Comparison of ENCODE assay signal across 28 cellular contexts in the genomic region with DNA sequence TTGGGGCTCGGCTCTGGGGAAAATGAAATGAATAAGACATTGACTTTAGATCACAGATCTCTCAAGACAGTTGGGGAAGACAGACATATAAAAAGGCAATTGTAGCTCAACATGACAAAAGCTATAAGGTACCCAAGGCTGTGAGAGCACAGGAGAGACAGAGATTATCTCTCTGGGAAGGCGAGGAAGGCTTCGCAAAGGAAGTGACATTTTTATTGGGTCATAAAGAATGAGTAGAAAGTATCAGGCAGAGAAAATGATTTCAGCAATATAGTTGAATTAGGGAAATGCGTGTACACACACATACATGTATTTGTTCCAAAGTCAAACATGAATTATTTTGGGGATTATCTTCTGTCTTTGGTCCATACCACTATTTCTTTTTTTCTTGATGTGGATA.
"Had no signal": no experiment of that assay in that cellular context is flagged by ENCODE, and none has a peak within 500 bp of the region (broad histone marks: within the 10 kb centered on the region; RNA-seq: fewer than 3 reads in every experiment).

No MANE protein-coding gene starts in this region.

- H3K4me3 Mint-ChIP-seq: stimulated activated effector memory CD8-positive, alpha-beta T cell treated with anti-CD3 and anti-CD28 coated beads, Interleukin-12 subunit alpha, Interleukin-12 subunit beta, amount 100 ng/mL, for 72 hours; stimulated activated memory B cell treated with anti-CD40 and anti-IgM and Interleukin-4, amounts not matched to agents 10 μg/mL and 1 μg/mL and 100 μg/mL, for 72 hours; stimulated activated naive B cell treated with anti-CD40 and anti-IgM and Interleukin-4, amounts not matched to agents 10 μg/mL and 1 μg/mL and 100 μg/mL, for 72 hours; stimulated activated naive CD8-positive, alpha-beta T cell treated with anti-CD3 and anti-CD28 coated beads, Interleukin-15, amount 100 ng/mL, for 72 hours; stimulated activated naive CD8-positive, alpha-beta T cell treated with anti-CD3 and anti-CD28 coated beads, Interleukin-15, Interleukin-2, amounts not matched to agents 100 ng/mL and 50 ng/mL, for 24 hours; type B pancreatic cell had no signal

- H3K4me3 ChIP-seq: stomach, suprapubic skin, testis, thoracic aorta, thyroid gland, tibial artery, tibial nerve, transverse colon, upper lobe of left lung, upper lobe of right lung, uterus, vagina had no signal

- H3K36me3 ChIP-seq: stomach, suprapubic skin, thoracic aorta, thyroid gland, tibial artery, tibial nerve, transverse colon, upper lobe of left lung, upper lobe of right lung, uterus, vagina had no signal

- DNase-seq: stimulated activated CD4-positive, alpha-beta T cell treated with anti-CD3 and anti-CD28 coated beads, Interleukin-2, amount 100 ng/mL, for 48 hours; stimulated activated CD4-positive, alpha-beta T cell treated with anti-CD3 and anti-CD28 coated beads, Interleukin-4, amount 100 ng/mL, for 1 hour; stimulated activated CD4-positive, alpha-beta T cell treated with anti-CD3 and anti-CD28 coated beads, Interleukin-4, amount 100 ng/mL, for 24 hours; stimulated activated CD4-positive, alpha-beta T cell treated with anti-CD3 and anti-CD28 coated beads, Interleukin-4, amount 100 ng/mL, for 4 hours; stimulated activated CD8-positive, alpha-beta memory T cell treated with anti-CD3 and anti-CD28 coated beads, Interleukin-4, amount 100 ng/mL, for 48 hours; stimulated activated naive B cell treated with anti-CD40 and anti-IgM and Interleukin-4, amounts not matched to agents 10 μg/mL and 1 μg/mL and 100 μg/mL, for 72 hours; stimulated activated naive CD4-positive, alpha-beta T cell; stimulated activated naive CD4-positive, alpha-beta T cell treated with Interleukin-2 at 50 U/mL for 16 hours; stimulated activated naive CD8-positive, alpha-beta T cell treated with anti-CD3 and anti-CD28 coated beads, Interleukin-15, amount 100 ng/mL, for 72 hours; stimulated activated naive CD8-positive, alpha-beta T cell treated with anti-CD3 and anti-CD28 coated beads, Interleukin-15, Interleukin-2, amounts not matched to agents 100 U/mL and 50 U/mL, for 24 hours; stomach; substantia nigra; testis; thyroid gland; tibial artery; transverse colon; trophoblast cell; upper lobe of left lung; upper lobe of right lung; uterus had no signal

- H3K4me1 ChIP-seq: stomach, suprapubic skin, testis, thyroid gland, tibial nerve, transverse colon, upper lobe of left lung, upper lobe of right lung, uterus, vagina had no signal

- H3K27ac Mint-ChIP-seq: stimulated activated effector memory CD8-positive, alpha-beta T cell treated with anti-CD3 and anti-CD28 coated beads, Interleukin-12 subunit alpha, Interleukin-12 subunit beta, amount 100 ng/mL, for 72 hours; stimulated activated memory B cell treated with anti-CD40 and anti-IgM and Interleukin-4, amounts not matched to agents 10 μg/mL and 1 μg/mL and 100 μg/mL, for 72 hours; stimulated activated naive B cell treated with anti-CD40 and anti-IgM and Interleukin-4, amounts not matched to agents 10 μg/mL and 1 μg/mL and 100 μg/mL, for 72 hours; stimulated activated naive CD8-positive, alpha-beta T cell treated with anti-CD3 and anti-CD28 coated beads, Interleukin-15, amount 100 ng/mL, for 72 hours; stimulated activated naive CD8-positive, alpha-beta T cell treated with anti-CD3 and anti-CD28 coated beads, Interleukin-15, Interleukin-2, amounts not matched to agents 100 ng/mL and 50 ng/mL, for 24 hours; type B pancreatic cell had no signal

- H3K4me1 Mint-ChIP-seq: stimulated activated effector memory CD8-positive, alpha-beta T cell treated with anti-CD3 and anti-CD28 coated beads, Interleukin-12 subunit alpha, Interleukin-12 subunit beta, amount 100 ng/mL, for 72 hours; stimulated activated memory B cell treated with anti-CD40 and anti-IgM and Interleukin-4, amounts not matched to agents 10 μg/mL and 1 μg/mL and 100 μg/mL, for 72 hours; stimulated activated naive B cell treated with anti-CD40 and anti-IgM and Interleukin-4, amounts not matched to agents 10 μg/mL and 1 μg/mL and 100 μg/mL, for 72 hours; stimulated activated naive CD8-positive, alpha-beta T cell treated with anti-CD3 and anti-CD28 coated beads, Interleukin-15, amount 100 ng/mL, for 72 hours had no signal

- H3K36me3 Mint-ChIP-seq: stimulated activated effector memory CD8-positive, alpha-beta T cell treated with anti-CD3 and anti-CD28 coated beads, Interleukin-12 subunit alpha, Interleukin-12 subunit beta, amount 100 ng/mL, for 72 hours; stimulated activated memory B cell treated with anti-CD40 and anti-IgM and Interleukin-4, amounts not matched to agents 10 μg/mL and 1 μg/mL and 100 μg/mL, for 72 hours; stimulated activated naive B cell treated with anti-CD40 and anti-IgM and Interleukin-4, amounts not matched to agents 10 μg/mL and 1 μg/mL and 100 μg/mL, for 72 hours; type B pancreatic cell had no signal

- ATAC-seq: stimulated activated effector memory CD8-positive, alpha-beta T cell treated with anti-CD3 and anti-CD28 coated beads, Interleukin-12 subunit alpha, Interleukin-12 subunit beta, amount 100 ng/mL, for 72 hours; stimulated activated memory B cell treated with anti-CD40 and anti-IgM and Interleukin-4, amounts not matched to agents 10 μg/mL and 1 μg/mL and 100 μg/mL, for 72 hours; stimulated activated naive B cell treated with anti-CD40 and anti-IgM and Interleukin-4, amounts not matched to agents 10 μg/mL and 1 μg/mL and 100 μg/mL, for 72 hours; stimulated activated naive CD8-positive, alpha-beta T cell treated with anti-CD3 and anti-CD28 coated beads, Interleukin-15, amount 100 ng/mL, for 72 hours; stimulated activated naive CD8-positive, alpha-beta T cell treated with anti-CD3 and anti-CD28 coated beads, Interleukin-15, Interleukin-2, amounts not matched to agents 100 U/mL and 50 U/mL, for 24 hours; upper lobe of right lung had no signal

- H3K9me3 ChIP-seq: stomach, suprapubic skin, testis, thoracic aorta, thyroid gland, tibial artery, tibial nerve, transverse colon, upper lobe of left lung, upper lobe of right lung, uterus, vagina had no signal

- H3K27me3 Mint-ChIP-seq: stimulated activated memory B cell treated with anti-CD40 and anti-IgM and Interleukin-4, amounts not matched to agents 10 μg/mL and 1 μg/mL and 100 μg/mL, for 72 hours; stimulated activated naive B cell treated with anti-CD40 and anti-IgM and Interleukin-4, amounts not matched to agents 10 μg/mL and 1 μg/mL and 100 μg/mL, for 72 hours; stimulated activated naive CD8-positive, alpha-beta T cell treated with anti-CD3 and anti-CD28 coated beads, Interleukin-15, amount 100 ng/mL, for 72 hours; stimulated activated naive CD8-positive, alpha-beta T cell treated with anti-CD3 and anti-CD28 coated beads, Interleukin-15, Interleukin-2, amounts not matched to agents 100 ng/mL and 50 ng/mL, for 24 hours had no signal

- H3K9me3 Mint-ChIP-seq: stimulated activated memory B cell treated with anti-CD40 and anti-IgM and Interleukin-4, amounts not matched to agents 10 μg/mL and 1 μg/mL and 100 μg/mL, for 72 hours; stimulated activated naive CD8-positive, alpha-beta T cell treated with anti-CD3 and anti-CD28 coated beads, Interleukin-15, amount 100 ng/mL, for 72 hours; type B pancreatic cell had no signal
